1 cellular context compared by ENCODE assay signal in genomic region chr11:65576232-65576866, GRCh38.
TF ChIP-seq lines count a peak whose summit lies in the region.

No MANE protein-coding gene starts in this region.

TF ChIP-seq in endothelial cell of umbilical vein, 7 proteins besides CTCF, POLR2A, EP300 and RAD21:
- TF ChIP-seq FOS (IDR thresholded peaks at IDR 0.05; ENCODE audit: borderline replicate concordance, insufficient read depth, low read length), result no peak
- no peak for TF ChIP-seq MYC (IDR thresholded peaks at IDR 0.05; ENCODE audit: low read depth, low read length)
- TF ChIP-seq EZH2 (IDR thresholded peaks at IDR 0.05; ENCODE audit: borderline replicate concordance, low read depth, low read length, severe bottlenecking), result no peak
- no peak for TF ChIP-seq POLR2AphosphoS5 (IDR thresholded peaks at IDR 0.05; ENCODE audit: insufficient read depth, low read depth, low read length)
- no peak for TF ChIP-seq MAX (IDR thresholded peaks at IDR 0.05; ENCODE audit: insufficient read depth, insufficient read length)
- TF ChIP-seq JUN (IDR thresholded peaks at IDR 0.05; ENCODE audit: borderline replicate concordance, insufficient read depth, insufficient read length, low read depth), result no peak
- TF ChIP-seq GATA2 (IDR thresholded peaks at IDR 0.05; ENCODE audit: insufficient read depth, insufficient read length, low read depth, low read length), result no peak
